ENCODE assay signal across 11 cellular contexts in genomic region chr15:67178569-67179210, GRCh38.
DNase-seq lines count a peak whose midpoint lies in the region; ATAC-seq and TF ChIP-seq lines count a peak whose summit lies in the region.
"Had no signal": no experiment of that assay in that cellular context is flagged by ENCODE, and none has a peak within 500 bp of the region (broad histone marks: within the 10 kb centered on the region; RNA-seq: fewer than 3 reads in every experiment).

No MANE protein-coding gene starts in this region.

- WGBS in mammary epithelial cell (ENCODE audit: low coverage, missing lambda C conversion rate) = 86% methylated on average over 11 of the region's 11 CpGs

- H3K27ac ChIP-seq in breast epithelium (peak overlapping the region in 1 of 2 donors; percentile 58), mammary epithelial cell (ENCODE audit: insufficient read depth, low read depth, low read length) (peak overlapping the region; percentile 60), uterus (peak overlapping the region; percentile 61 to 67)

- peaks cover 19% of the 10 kb centered on the region for H3K79me2 ChIP-seq in mammary epithelial cell (ENCODE audit: insufficient read depth, low read length)

- H3K27me3 Mint-ChIP-seq in MCF 10A (ENCODE audit: insufficient read depth, unreplicated experiment) = no peaks in the 10 kb centered on the region
- no peaks in the 10 kb centered on the region for H3K27me3 Mint-ChIP-seq in activated naive CD8-positive, alpha-beta T cell treated with anti-CD3 and anti-CD28 coated beads, Interleukin-2, amount 50 U/mL, for 24 hours
- no peaks in the 10 kb centered on the region for H3K27me3 Mint-ChIP-seq in activated CD4-positive, alpha-beta memory T cell treated with anti-CD3 and anti-CD28 coated beads for 36 hours
- H3K27me3 Mint-ChIP-seq: activated naive CD8-positive, alpha-beta T cell; B cell had no signal

- H3K36me3 Mint-ChIP-seq in MCF 10A (ENCODE audit: insufficient read depth, unreplicated experiment) = peaks cover 35% of the 10 kb centered on the region
- peaks cover 3% of the 10 kb centered on the region for H3K36me3 Mint-ChIP-seq in activated naive CD8-positive, alpha-beta T cell treated with anti-CD3 and anti-CD28 coated beads, Interleukin-2, amount 50 U/mL, for 24 hours (ENCODE audit: low read depth)
- peaks cover 34% of the 10 kb centered on the region for H3K36me3 Mint-ChIP-seq in activated CD4-positive, alpha-beta memory T cell treated with anti-CD3 and anti-CD28 coated beads for 36 hours

- ATAC-seq in activated naive CD8-positive, alpha-beta T cell treated with anti-CD3 and anti-CD28 coated beads, Interleukin-2, amount 50 U/mL, for 24 hours = no peak
- ATAC-seq in HG03280 (IDR thresholded peaks at IDR 0.05; ENCODE audit: unreplicated experiment) = no peak

- DNase-seq in MCF 10A (ENCODE audit: unreplicated experiment) (peak; percentile 55), breast epithelium (ENCODE audit: low spot score in 2 of 2) (no peak), mammary epithelial cell (peak; percentile 84), kidney tubule cell (ENCODE audit: low spot score) (peak; percentile 74), uterus (peak in 1 of 2 donors; percentile 33)
- DNase-seq in activated naive CD8-positive, alpha-beta T cell treated with anti-CD3 and anti-CD28 coated beads, Interleukin-2, amount 50 U/mL, for 24 hours = no peak
- no peak for DNase-seq in activated CD4-positive, alpha-beta memory T cell treated with anti-CD3 and anti-CD28 coated beads for 36 hours
- DNase-seq: Kasumi-1 had no signal

- no peaks in the 10 kb centered on the region for H3K9me3 Mint-ChIP-seq in MCF 10A (ENCODE audit: unreplicated experiment)
- no peaks in the 10 kb centered on the region for H3K9me3 Mint-ChIP-seq in activated naive CD8-positive, alpha-beta T cell treated with anti-CD3 and anti-CD28 coated beads, Interleukin-2, amount 50 U/mL, for 24 hours
- no peaks in the 10 kb centered on the region for H3K9me3 Mint-ChIP-seq in activated CD4-positive, alpha-beta memory T cell treated with anti-CD3 and anti-CD28 coated beads for 36 hours

- H3K36me3 ChIP-seq in breast epithelium = no peaks in the 10 kb centered on the region
- peaks cover 2% of the 10 kb centered on the region for H3K36me3 ChIP-seq in mammary epithelial cell (ENCODE audit: insufficient read depth, low read length)
- no peaks in the 10 kb centered on the region for H3K36me3 ChIP-seq in uterus

- no peak overlapping the region for H3K4me2 ChIP-seq in mammary epithelial cell (ENCODE audit: insufficient read depth, low read depth, low read length)

- H3K27me3 ChIP-seq in breast epithelium (no peaks in the 10 kb centered on the region), mammary epithelial cell (ENCODE audit: insufficient read depth, low read length) (no peaks in the 10 kb centered on the region), uterus (no peaks in the 10 kb centered on the region)

- dilution Hi-C loops in mammary epithelial cell (cut with HindIII; ENCODE audit: low sequenced_read_pairs) = no loop called here

- no peak for TF ChIP-seq CTCF in MCF 10A (IDR thresholded peaks at IDR 0.05; ENCODE audit: unreplicated experiment)
- no peak for TF ChIP-seq CTCF in breast epithelium (IDR thresholded peaks at IDR 0.05)
- TF ChIP-seq CTCF in mammary epithelial cell (conservative IDR thresholded peaks at IDR 0.05 in 1 of 2, IDR thresholded peaks at IDR 0.05 in 1 of 2; ENCODE audit: extremely low read depth in 1 of 2, insufficient read depth in 1 of 2, low read depth in 1 of 2, low read length in 2 of 2) = no peak
- TF ChIP-seq CTCF in uterus (IDR thresholded peaks at IDR 0.05) = no peak

- intact Hi-C loops in MCF 10A (cut with micrococcal nuclease) = loop anchor here (5.0 to 10.0 kb wide), 2 partner anchors 51 to 224 kb away; no protein-coding TSS in a partner anchor
- intact Hi-C loops in breast epithelium (cut with DNase I; ENCODE audit: low total_unique reads) = no loop called here
- intact Hi-C loops in mammary epithelial cell (cut with micrococcal nuclease) = loop anchor here (5.0 kb wide), 2 partner anchors 86 to 131 kb away; no protein-coding TSS in a partner anchor
- intact Hi-C loops in uterus (cut with DNase I; ENCODE audit: low total_unique reads) = no loop called here
- intact Hi-C loops in activated CD4-positive, alpha-beta memory T cell treated with anti-CD3 and anti-CD28 coated beads for 36 hours (cut with micrococcal nuclease) = loop anchor here (5.0 kb wide), 2 partner anchors 46 to 91 kb away; no protein-coding TSS in a partner anchor

- H2AFZ ChIP-seq in mammary epithelial cell (ENCODE audit: low read depth, low read length) = no peak overlapping the region

- H3K4me3 Mint-ChIP-seq in MCF 10A (ENCODE audit: unreplicated experiment) = no peak overlapping the region
- H3K4me3 Mint-ChIP-seq in activated naive CD8-positive, alpha-beta T cell treated with anti-CD3 and anti-CD28 coated beads, Interleukin-2, amount 50 U/mL, for 24 hours = no peak overlapping the region
- H3K4me3 Mint-ChIP-seq in activated CD4-positive, alpha-beta memory T cell treated with anti-CD3 and anti-CD28 coated beads for 36 hours = no peak overlapping the region
- H3K4me3 Mint-ChIP-seq: activated naive CD8-positive, alpha-beta T cell; B cell had no signal

- TF ChIP-seq POLR2A in breast epithelium (IDR thresholded peaks at IDR 0.05) = no peak
- TF ChIP-seq POLR2A in uterus (IDR thresholded peaks at IDR 0.05) = no peak

- no peaks in the 10 kb centered on the region for H4K20me1 ChIP-seq in mammary epithelial cell (ENCODE audit: insufficient read depth, low read length)

- BruUV-seq in MCF 10A (replicated peaks; lab: Mats Ljungman, UMichigan) (no TSS peak), mammary epithelial cell (replicated peaks; lab: Mats Ljungman, UMichigan) (no TSS peak)

- in situ Hi-C loops in mammary epithelial cell (cut with MboI; ENCODE audit: low sequenced_read_pairs in 2 of 2) = no loop called here

- no peak overlapping the region for H3K27ac Mint-ChIP-seq in MCF 10A (ENCODE audit: low read depth, unreplicated experiment)
- H3K27ac Mint-ChIP-seq in activated naive CD8-positive, alpha-beta T cell treated with anti-CD3 and anti-CD28 coated beads, Interleukin-2, amount 50 U/mL, for 24 hours = no peak overlapping the region
- no peak overlapping the region for H3K27ac Mint-ChIP-seq in activated CD4-positive, alpha-beta memory T cell treated with anti-CD3 and anti-CD28 coated beads for 36 hours

- H3K4me1 Mint-ChIP-seq in MCF 10A (ENCODE audit: insufficient read depth, unreplicated experiment) = peaks cover 50% of the 10 kb centered on the region
- peaks cover 34% of the 10 kb centered on the region for H3K4me1 Mint-ChIP-seq in activated naive CD8-positive, alpha-beta T cell treated with anti-CD3 and anti-CD28 coated beads, Interleukin-2, amount 50 U/mL, for 24 hours
- H3K4me1 Mint-ChIP-seq in activated CD4-positive, alpha-beta memory T cell treated with anti-CD3 and anti-CD28 coated beads for 36 hours (ENCODE audit: low read depth) = peaks cover 37% of the 10 kb centered on the region

- peak overlapping the region; percentile 27 for H3K9ac ChIP-seq in mammary epithelial cell (ENCODE audit: insufficient read depth, low read length)

- peaks cover 5 to 12% of the 10 kb centered on the region in 2 donors for H3K4me1 ChIP-seq in breast epithelium
- peaks cover 49% of the 10 kb centered on the region for H3K4me1 ChIP-seq in mammary epithelial cell (ENCODE audit: insufficient read depth, low read length)
- peaks cover 0 to 3% of the 10 kb centered on the region in 2 donors for H3K4me1 ChIP-seq in uterus

- POLR2A ChIA-PET in MCF 10A (lab: Yijun Ruan, JAX) = interaction anchor here (1.2 to 1.5 kb wide), 2 partner anchors 30 to 46 kb away, joined by 3 to 5 read pairs; no protein-coding TSS in a partner anchor
- POLR2A ChIA-PET in activated CD4-positive, alpha-beta memory T cell treated with anti-CD3 and anti-CD28 coated beads for 36 hours (lab: Charles Lee) = no interaction called here

- CTCF ChIA-PET in MCF 10A (lab: Yijun Ruan, JAX) (interaction anchor here (0.7 kb wide), 2 partner anchors 19 to 36 kb away, joined by 3 read pairs; no protein-coding TSS in a partner anchor), mammary epithelial cell (lab: Charles Lee; ENCODE audit: low non-redundant PET) (no interaction called here)
- CTCF ChIA-PET in activated CD4-positive, alpha-beta memory T cell treated with anti-CD3 and anti-CD28 coated beads for 36 hours (lab: Charles Lee) = no interaction called here

- no peaks in the 10 kb centered on the region for H3K9me3 ChIP-seq in breast epithelium
- no peaks in the 10 kb centered on the region for H3K9me3 ChIP-seq in mammary epithelial cell (replicated peaks; ENCODE audit: insufficient read depth, low read length)
- H3K9me3 ChIP-seq in uterus = no peaks in the 10 kb centered on the region

- H3K4me3 ChIP-seq in breast epithelium (no peak overlapping the region), mammary epithelial cell (replicated peaks in 1 of 3; ENCODE audit: insufficient read depth in 1 of 3, low read depth in 2 of 3, low read length in 3 of 3) (no peak overlapping the region), uterus (no peak overlapping the region)

Comparison
In these comparisons a context has a peak if more than half of its experiments do, and no peak if none do; other contexts are left out.
1. DNase-seq: peak in MCF 10A (single experiment), mammary epithelial cell (single experiment) and kidney tubule cell (single experiment); none in breast epithelium (0 of 2), activated naive CD8-positive, alpha-beta T cell treated with anti-CD3 and anti-CD28 coated beads, Interleukin-2, amount 50 U/mL, for 24 hours (single experiment) and activated CD4-positive, alpha-beta memory T cell treated with anti-CD3 and anti-CD28 coated beads for 36 hours (single experiment).
2. intact Hi-C loops: an anchor here in MCF 10A (5.0 to 10.0 kb wide), mammary epithelial cell (5.0 kb wide) and activated CD4-positive, alpha-beta memory T cell treated with anti-CD3 and anti-CD28 coated beads for 36 hours (5.0 kb wide); none called in breast epithelium and uterus.